In the genomic region with DNA sequence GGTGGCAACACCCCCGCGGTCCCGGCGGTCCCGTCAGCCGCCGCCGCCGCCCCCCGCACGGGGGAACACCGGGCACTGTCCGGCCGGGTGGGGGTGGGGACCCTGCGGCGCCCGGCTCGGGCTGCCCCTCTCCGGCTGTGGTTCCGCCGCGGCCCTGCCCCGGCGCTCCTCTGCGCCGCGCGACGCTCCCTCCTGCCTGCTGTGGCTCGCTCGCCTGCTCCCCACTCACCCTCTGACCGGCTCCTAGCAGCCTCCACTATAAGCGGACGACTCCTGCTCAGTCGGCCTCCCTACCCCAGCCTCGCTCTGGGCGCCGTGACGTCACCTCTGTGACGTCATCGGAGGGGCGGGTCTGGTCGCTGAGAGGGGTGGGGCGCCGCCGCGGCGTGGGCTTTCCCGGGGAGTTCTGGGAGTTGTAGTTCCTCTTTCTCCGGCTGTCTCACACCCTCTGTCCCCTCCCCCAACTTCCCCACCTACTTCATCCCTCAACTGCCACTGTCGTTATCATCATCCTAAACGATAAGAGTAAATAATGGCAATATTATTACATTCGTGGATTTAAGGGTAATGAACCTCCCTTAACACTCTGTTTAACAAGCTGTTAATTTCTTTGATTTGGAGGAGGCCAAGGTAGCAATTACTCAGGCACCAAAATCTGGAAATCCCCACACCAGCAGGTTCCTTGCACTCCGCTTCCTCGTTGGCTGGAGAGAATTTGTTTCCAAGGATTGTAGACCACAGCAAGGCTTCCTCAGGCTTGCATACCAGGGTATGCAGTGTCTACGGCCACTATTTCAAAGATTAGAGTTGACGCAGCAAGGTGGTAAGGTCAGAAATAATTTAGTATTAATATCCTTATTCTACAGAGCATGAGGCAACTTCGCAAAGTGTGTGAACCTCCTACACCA, we compare ENCODE assay signal across 8 cellular contexts.
DNase-seq lines count a peak whose midpoint lies in the region; ATAC-seq lines count a peak whose summit lies in the region.

A gene (minus strand): TSS at position 308 of the 908 bp plus-strand sequence. CDS start 405 bp downstream, outside the sequence.

- DNase-seq in CD1c-positive myeloid dendritic cell (ENCODE audit: extremely low spot score) (peak; percentile 96), HPDE6-E6E7 (ENCODE audit: extremely low spot score) (peak; percentile 86), NK-92 (lab: John Stamatoyannopoulos, UW; ENCODE audit: unreplicated experiment) (peak; percentile 29), medulla oblongata (ENCODE audit: extremely low spot score) (peak; percentile 98)
- peak; percentile 98 for DNase-seq in activated CD8-positive, alpha-beta memory T cell treated with anti-CD3 and anti-CD28 coated beads for 24 hours
- DNase-seq in effector CD8-positive, alpha-beta T cell (lab: John Stamatoyannopoulos, UW): peak; percentile 93
- peak; percentile 84 to 89 (median 86) for DNase-seq in stimulated activated CD4-positive, alpha-beta T cell treated with anti-CD3 and anti-CD28 coated beads, TNF-alpha, amount 100 ng/mL, for 48 hours (ENCODE audit: low read depth in 3 of 3)

- peak; percentile 72 for ATAC-seq in GM19452 (IDR thresholded peaks at IDR 0.05; ENCODE audit: unreplicated experiment)

Comparison
In these comparisons a context has a peak if more than half of its experiments do, and no peak if none do; other contexts are left out.
1. Peak in every context shown above with its lines: DNase-seq and ATAC-seq.
2. DNase-seq: peak in every context shown above with its lines; median percentile 98 in activated CD8-positive, alpha-beta memory T cell treated with anti-CD3 and anti-CD28 coated beads for 24 hours; 98 in medulla oblongata; 96 in CD1c-positive myeloid dendritic cell; 93 in effector CD8-positive, alpha-beta T cell; 86 in HPDE6-E6E7; 86 in stimulated activated CD4-positive, alpha-beta T cell treated with anti-CD3 and anti-CD28 coated beads, TNF-alpha, amount 100 ng/mL, for 48 hours; 29 in NK-92.